Comparison of ENCODE assay signal across 20 cellular contexts in genomic region chr1:243846761-243847160, GRCh38. TPM values are rescaled to one million over a fixed set of nuclear protein-coding genes. Genes with fewer than 3 reads are reported as not detected.
DNase-seq lines count a peak whose midpoint lies in the region; ATAC-seq and TF ChIP-seq lines count a peak whose summit lies in the region.
"Had no signal": no experiment of that assay in that cellular context is flagged by ENCODE, and none has a peak within 500 bp of the region (broad histone marks: within the 10 kb centered on the region; RNA-seq: fewer than 3 reads in every experiment).

No MANE protein-coding gene starts in this region.

- H2AFZ ChIP-seq in neural cell (ENCODE audit: low read depth, low read length) = no peak overlapping the region

- no peaks in the 10 kb centered on the region for H4K20me1 ChIP-seq in neural cell (ENCODE audit: insufficient read depth)

- ATAC-seq in central memory CD8-positive, alpha-beta T cell (replicated peaks; ENCODE audit: extremely low read depth, poor library complexity, severe bottlenecking) = no peak
- ATAC-seq in left lobe of liver = no peak
- ATAC-seq: PC-3 had no signal

- no peaks in the 10 kb centered on the region for H3K9me2 ChIP-seq in neural cell (ENCODE audit: insufficient read depth, low read length)

- peaks cover 24% of the 10 kb centered on the region for H3K4me1 ChIP-seq in HEK293 (ENCODE audit: control insufficient read depth, insufficient read depth, low read length)

- H3K27ac ChIP-seq in HEK293 (ENCODE audit: extremely low read depth, low read depth, low read length) (no peak overlapping the region), neural cell (ENCODE audit: low read length) (no peak overlapping the region)
- H3K27ac ChIP-seq: 22Rv1, RWPE1 had no signal

- TF ChIP-seq CTCF in HEK293 (tag by site-specific recombination; IDR thresholded peaks at IDR 0.05) (no peak), neural cell (IDR thresholded peaks at IDR 0.05; ENCODE audit: poor library complexity, severe bottlenecking) (no peak)

- H3K36me3 Mint-ChIP-seq in central memory CD8-positive, alpha-beta T cell (ENCODE audit: insufficient read depth) = peaks cover 21% of the 10 kb centered on the region

- H3K79me2 ChIP-seq in neural cell (replicated peaks; ENCODE audit: insufficient read depth, low read length) = peaks cover 63% of the 10 kb centered on the region

- no peaks in the 10 kb centered on the region for H3K27me3 Mint-ChIP-seq in central memory CD8-positive, alpha-beta T cell

- H3K27ac Mint-ChIP-seq in central memory CD8-positive, alpha-beta T cell (ENCODE audit: low read depth) = peak overlapping the region; percentile 38
- H3K27ac Mint-ChIP-seq: H9 had no signal

- DNase-seq in DMS 273 (lab: John Stamatoyannopoulos, UW; ENCODE audit: unreplicated experiment) (peak; percentile 16), DMS 273 treated with DMSO at 0.1 percent for 48 hours (lab: John Stamatoyannopoulos, UW) (no peak), germinal center (ENCODE audit: low spot score) (no peak), left lobe of liver (ENCODE audit: low spot score) (no peak), retina (no peak)
- DNase-seq in central memory CD8-positive, alpha-beta T cell (ENCODE audit: low spot score in 2 of 2) = no peak
- DNase-seq: DMS79 treated with DMSO at 0.1 percent for 48 hours, H9, IMR-90, Karpas-422, NCI-H1417 treated with DMSO at 0.1 percent for 48 hours, NCI-H187 treated with DMSO at 0.1 percent for 48 hours, NCI-H2227 treated with DMSO at 0.1 percent for 48 hours, NCI-H510A treated with DMSO at 0.1 percent for 48 hours, PC-3, SIG-M5 had no signal

- no peaks in the 10 kb centered on the region for H3K9me3 Mint-ChIP-seq in central memory CD8-positive, alpha-beta T cell
- H3K9me3 Mint-ChIP-seq: H9 had no signal

- H3K27me3 ChIP-seq in neural cell (ENCODE audit: insufficient read depth, low read depth, low read length) = no peaks in the 10 kb centered on the region

- no peak for TF ChIP-seq EP300 in neural cell (conservative IDR thresholded peaks at IDR 0.05; ENCODE audit: poor library complexity, severe bottlenecking)

- no peaks in the 10 kb centered on the region for H3F3A ChIP-seq in neural cell (ENCODE audit: insufficient read depth, low read length, poor library complexity, severe bottlenecking)

- peaks cover 43% of the 10 kb centered on the region for H3K4me1 Mint-ChIP-seq in central memory CD8-positive, alpha-beta T cell

- H3K4me3 Mint-ChIP-seq in central memory CD8-positive, alpha-beta T cell = no peak overlapping the region
- H3K4me3 Mint-ChIP-seq: H9 had no signal

- no peak overlapping the region for H3K4me3 ChIP-seq in HEK293 (ENCODE audit: low read depth, low read length)
- H3K4me3 ChIP-seq in neural cell (ENCODE audit: low read length) = no peak overlapping the region

- CTCF ChIA-PET in HEK293 (lab: Yijun Ruan, JAX) = no interaction called here

- no peaks in the 10 kb centered on the region for H3K36me3 ChIP-seq in HEK293 (ENCODE audit: control insufficient read depth in 2 of 2, insufficient read depth in 1 of 2, low read length in 2 of 2)
- no peaks in the 10 kb centered on the region for H3K36me3 ChIP-seq in neural cell (ENCODE audit: insufficient read depth, low read length)

- no peaks in the 10 kb centered on the region for H3K9me3 ChIP-seq in HEK293 (ENCODE audit: control insufficient read depth, insufficient read depth, low read depth, low read length)
- no peaks in the 10 kb centered on the region for H3K9me3 ChIP-seq in neural cell (ENCODE audit: low read length)

- POLR2A ChIA-PET in HEK293 (lab: Yijun Ruan, JAX) = no interaction called here

- H3K4me2 ChIP-seq in neural cell (ENCODE audit: low read length) = peak overlapping the region; percentile 53

- H3K9ac ChIP-seq in neural cell (ENCODE audit: low read length) = no peak overlapping the region

- TF ChIP-seq RAD21 in neural cell (conservative IDR thresholded peaks at IDR 0.05) = no peak

TF ChIP-seq in HEK293, 187 proteins besides CTCF, POLR2A, EP300 and RAD21 (continues in another document):
- TF ChIP-seq ZNF610 (tag by site-specific recombination; IDR thresholded peaks at IDR 0.05; ENCODE audit: borderline replicate concordance) (no peak), REPIN1 (tag by site-specific recombination; IDR thresholded peaks at IDR 0.05; ENCODE audit: low read depth) (no peak), ZNF664 (tag by site-specific recombination; IDR thresholded peaks at IDR 0.05) (peak; percentile 23; the same call in 1 of the 2 replicates), TSHZ1 (tag by site-specific recombination; IDR thresholded peaks at IDR 0.05; ENCODE audit: borderline replicate concordance) (no peak), ZNF350 (tag by site-specific recombination; IDR thresholded peaks at IDR 0.05) (no peak), EGR2 (tag by site-specific recombination; IDR thresholded peaks at IDR 0.05; ENCODE audit: low read depth) (no peak)

TF ChIP-seq in neural cell, 6 proteins besides CTCF, POLR2A, EP300 and RAD21:
- TF ChIP-seq POLR2AphosphoS5 (IDR thresholded peaks at IDR 0.05) (no peak), SMC3 (conservative IDR thresholded peaks at IDR 0.05; ENCODE audit: poor library complexity) (no peak), TAF1 (IDR thresholded peaks at IDR 0.05; ENCODE audit: low read depth) (no peak), MXI1 (conservative IDR thresholded peaks at IDR 0.05; ENCODE audit: poor library complexity, severe bottlenecking) (no peak), EZH2 (IDR thresholded peaks at IDR 0.05; ENCODE audit: borderline replicate concordance, insufficient read depth, low read length, poor library complexity, severe bottlenecking) (no peak), REST (IDR thresholded peaks at IDR 0.05; ENCODE audit: borderline replicate concordance) (no peak)

RNA-seq across cellular contexts. Expression of gene AKT3, which starts 3.3 kb away (rescaled TPM):
- polyA plus RNA-seq in neural cell = 46.0 and 48.4 TPM in 2 replicates
- polyA minus RNA-seq in neural cell = 161 and 223 TPM in 2 replicates
- 7.5 TPM for total RNA-seq in left lobe of liver
